ENCODE assay signal across 1 cellular context in genomic region chr9:90985631-90986030, GRCh38.
TF ChIP-seq lines count a peak whose summit lies in the region.

No MANE protein-coding gene starts in this region.

TF ChIP-seq in GM23338, 12 proteins besides CTCF, POLR2A, EP300 and RAD21 (continued from another document):
- TF ChIP-seq, protein P1, sequence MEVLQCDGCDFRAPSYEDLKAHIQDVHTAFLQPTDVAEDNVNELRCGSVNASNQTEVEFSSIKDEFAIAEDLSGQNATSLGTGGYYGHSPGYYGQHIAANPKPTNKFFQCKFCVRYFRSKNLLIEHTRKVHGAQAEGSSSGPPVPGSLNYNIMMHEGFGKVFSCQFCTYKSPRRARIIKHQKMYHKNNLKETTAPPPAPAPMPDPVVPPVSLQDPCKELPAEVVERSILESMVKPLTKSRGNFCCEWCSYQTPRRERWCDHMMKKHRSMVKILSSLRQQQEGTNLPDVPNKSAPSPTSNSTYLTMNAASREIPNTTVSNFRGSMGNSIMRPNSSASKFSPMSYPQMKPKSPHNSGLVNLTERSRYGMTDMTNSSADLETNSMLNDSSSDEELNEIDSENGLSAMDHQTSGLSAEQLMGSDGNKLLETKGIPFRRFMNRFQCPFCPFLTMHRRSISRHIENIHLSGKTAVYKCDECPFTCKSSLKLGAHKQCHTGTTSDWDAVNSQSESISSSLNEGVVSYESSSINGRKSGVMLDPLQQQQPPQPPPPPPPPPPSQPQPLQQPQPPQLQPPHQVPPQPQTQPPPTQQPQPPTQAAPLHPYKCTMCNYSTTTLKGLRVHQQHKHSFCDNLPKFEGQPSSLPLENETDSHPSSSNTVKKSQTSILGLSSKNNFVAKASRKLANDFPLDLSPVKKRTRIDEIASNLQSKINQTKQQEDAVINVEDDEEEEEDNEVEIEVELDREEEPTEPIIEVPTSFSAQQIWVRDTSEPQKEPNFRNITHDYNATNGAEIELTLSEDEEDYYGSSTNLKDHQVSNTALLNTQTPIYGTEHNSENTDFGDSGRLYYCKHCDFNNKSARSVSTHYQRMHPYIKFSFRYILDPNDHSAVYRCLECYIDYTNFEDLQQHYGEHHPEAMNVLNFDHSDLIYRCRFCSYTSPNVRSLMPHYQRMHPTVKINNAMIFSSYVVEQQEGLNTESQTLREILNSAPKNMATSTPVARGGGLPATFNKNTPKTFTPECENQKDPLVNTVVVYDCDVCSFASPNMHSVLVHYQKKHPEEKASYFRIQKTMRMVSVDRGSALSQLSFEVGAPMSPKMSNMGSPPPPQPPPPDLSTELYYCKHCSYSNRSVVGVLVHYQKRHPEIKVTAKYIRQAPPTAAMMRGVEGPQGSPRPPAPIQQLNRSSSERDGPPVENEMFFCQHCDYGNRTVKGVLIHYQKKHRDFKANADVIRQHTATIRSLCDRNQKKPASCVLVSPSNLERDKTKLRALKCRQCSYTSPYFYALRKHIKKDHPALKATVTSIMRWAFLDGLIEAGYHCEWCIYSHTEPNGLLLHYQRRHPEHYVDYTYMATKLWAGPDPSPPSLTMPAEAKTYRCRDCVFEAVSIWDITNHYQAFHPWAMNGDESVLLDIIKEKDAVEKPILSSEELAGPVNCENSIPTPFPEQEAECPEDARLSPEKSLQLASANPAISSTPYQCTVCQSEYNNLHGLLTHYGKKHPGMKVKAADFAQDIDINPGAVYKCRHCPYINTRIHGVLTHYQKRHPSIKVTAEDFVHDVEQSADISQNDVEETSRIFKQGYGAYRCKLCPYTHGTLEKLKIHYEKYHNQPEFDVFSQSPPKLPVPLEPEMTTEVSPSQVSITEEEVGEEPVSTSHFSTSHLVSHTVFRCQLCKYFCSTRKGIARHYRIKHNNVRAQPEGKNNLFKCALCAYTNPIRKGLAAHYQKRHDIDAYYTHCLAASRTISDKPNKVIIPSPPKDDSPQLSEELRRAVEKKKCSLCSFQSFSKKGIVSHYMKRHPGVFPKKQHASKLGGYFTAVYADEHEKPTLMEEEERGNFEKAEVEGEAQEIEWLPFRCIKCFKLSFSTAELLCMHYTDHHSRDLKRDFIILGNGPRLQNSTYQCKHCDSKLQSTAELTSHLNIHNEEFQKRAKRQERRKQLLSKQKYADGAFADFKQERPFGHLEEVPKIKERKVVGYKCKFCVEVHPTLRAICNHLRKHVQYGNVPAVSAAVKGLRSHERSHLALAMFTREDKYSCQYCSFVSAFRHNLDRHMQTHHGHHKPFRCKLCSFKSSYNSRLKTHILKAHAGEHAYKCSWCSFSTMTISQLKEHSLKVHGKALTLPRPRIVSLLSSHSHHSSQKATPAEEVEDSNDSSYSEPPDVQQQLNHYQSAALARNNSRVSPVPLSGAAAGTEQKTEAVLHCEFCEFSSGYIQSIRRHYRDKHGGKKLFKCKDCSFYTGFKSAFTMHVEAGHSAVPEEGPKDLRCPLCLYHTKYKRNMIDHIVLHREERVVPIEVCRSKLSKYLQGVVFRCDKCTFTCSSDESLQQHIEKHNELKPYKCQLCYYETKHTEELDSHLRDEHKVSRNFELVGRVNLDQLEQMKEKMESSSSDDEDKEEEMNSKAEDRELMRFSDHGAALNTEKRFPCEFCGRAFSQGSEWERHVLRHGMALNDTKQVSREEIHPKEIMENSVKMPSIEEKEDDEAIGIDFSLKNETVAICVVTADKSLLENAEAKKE (CRISPR knock-in tag; IDR thresholded peaks at IDR 0.05): no peak
- TF ChIP-seq CREB1 (CRISPR knock-in tag; IDR thresholded peaks at IDR 0.05; ENCODE audit: low read depth) (no peak), JUNB (IDR thresholded peaks at IDR 0.05; ENCODE audit: unreplicated experiment) (no peak), ZNF114 (CRISPR knock-in tag; IDR thresholded peaks at IDR 0.05) (no peak)
- TF ChIP-seq, protein P2, sequence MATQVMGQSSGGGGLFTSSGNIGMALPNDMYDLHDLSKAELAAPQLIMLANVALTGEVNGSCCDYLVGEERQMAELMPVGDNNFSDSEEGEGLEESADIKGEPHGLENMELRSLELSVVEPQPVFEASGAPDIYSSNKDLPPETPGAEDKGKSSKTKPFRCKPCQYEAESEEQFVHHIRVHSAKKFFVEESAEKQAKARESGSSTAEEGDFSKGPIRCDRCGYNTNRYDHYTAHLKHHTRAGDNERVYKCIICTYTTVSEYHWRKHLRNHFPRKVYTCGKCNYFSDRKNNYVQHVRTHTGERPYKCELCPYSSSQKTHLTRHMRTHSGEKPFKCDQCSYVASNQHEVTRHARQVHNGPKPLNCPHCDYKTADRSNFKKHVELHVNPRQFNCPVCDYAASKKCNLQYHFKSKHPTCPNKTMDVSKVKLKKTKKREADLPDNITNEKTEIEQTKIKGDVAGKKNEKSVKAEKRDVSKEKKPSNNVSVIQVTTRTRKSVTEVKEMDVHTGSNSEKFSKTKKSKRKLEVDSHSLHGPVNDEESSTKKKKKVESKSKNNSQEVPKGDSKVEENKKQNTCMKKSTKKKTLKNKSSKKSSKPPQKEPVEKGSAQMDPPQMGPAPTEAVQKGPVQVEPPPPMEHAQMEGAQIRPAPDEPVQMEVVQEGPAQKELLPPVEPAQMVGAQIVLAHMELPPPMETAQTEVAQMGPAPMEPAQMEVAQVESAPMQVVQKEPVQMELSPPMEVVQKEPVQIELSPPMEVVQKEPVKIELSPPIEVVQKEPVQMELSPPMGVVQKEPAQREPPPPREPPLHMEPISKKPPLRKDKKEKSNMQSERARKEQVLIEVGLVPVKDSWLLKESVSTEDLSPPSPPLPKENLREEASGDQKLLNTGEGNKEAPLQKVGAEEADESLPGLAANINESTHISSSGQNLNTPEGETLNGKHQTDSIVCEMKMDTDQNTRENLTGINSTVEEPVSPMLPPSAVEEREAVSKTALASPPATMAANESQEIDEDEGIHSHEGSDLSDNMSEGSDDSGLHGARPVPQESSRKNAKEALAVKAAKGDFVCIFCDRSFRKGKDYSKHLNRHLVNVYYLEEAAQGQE (IDR thresholded peaks at IDR 0.05; ENCODE audit: unreplicated experiment): no peak
